In the genomic region with DNA sequence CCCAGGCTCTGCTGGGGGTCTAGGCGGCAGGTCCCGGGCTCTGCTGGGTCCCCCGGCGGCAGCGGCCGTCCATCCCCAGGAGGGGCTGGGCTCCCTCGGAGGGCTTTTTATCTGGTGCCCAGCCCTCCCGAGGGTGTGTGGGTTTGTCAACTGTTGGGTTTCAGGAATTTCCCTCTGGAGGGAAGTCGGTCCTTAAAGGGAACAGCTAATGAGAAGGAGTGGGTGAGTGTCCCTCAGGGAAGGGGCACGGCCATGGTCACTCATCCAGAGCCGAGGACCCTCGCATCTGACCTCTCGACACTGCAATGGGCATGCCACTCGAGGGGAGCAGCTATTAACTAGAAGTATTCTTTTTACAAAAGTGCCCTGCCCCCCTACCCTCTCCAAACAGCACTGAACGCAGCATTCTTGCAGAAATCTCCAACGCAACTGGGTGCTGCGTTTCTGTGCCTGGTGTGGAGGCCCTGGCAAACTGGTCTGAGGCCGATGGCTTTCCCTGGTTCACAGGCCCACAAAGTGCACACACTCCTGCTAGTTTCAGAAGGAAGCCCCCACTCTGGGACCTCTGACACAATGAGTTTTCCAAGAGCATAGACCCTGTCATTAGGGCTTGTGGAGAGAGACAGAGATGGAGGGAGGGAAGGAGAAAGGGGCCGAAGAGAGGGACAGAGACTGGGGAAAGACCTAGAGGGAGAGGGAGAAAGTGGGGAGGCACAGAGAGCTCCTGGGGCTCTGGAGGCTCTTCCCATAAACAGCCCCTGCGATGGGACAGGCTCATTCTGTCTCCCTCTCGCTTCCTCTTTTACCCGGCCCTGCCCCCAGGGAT, we compare ENCODE assay signal across 22 cellular contexts. TPM values are rescaled to one million over a fixed set of nuclear protein-coding genes. Genes with fewer than 3 reads are reported as not detected.
DNase-seq lines count a peak whose midpoint lies in the region; ATAC-seq and TF ChIP-seq lines count a peak whose summit lies in the region.
"Had no signal": no experiment of that assay in that cellular context is flagged by ENCODE, and none has a peak within 500 bp of the region (broad histone marks: within the 10 kb centered on the region; RNA-seq: fewer than 3 reads in every experiment).

No MANE protein-coding gene starts in this region.

- no peak overlapping the region for H3K27ac Mint-ChIP-seq in activated T-cell treated with anti-CD3 and anti-CD28 coated beads, Interleukin-2, amount 50 U/mL, for 72 hours
- H3K27ac Mint-ChIP-seq in type B pancreatic cell: no peak overlapping the region
- H3K27ac Mint-ChIP-seq: activated naive CD4-positive, alpha-beta T cell treated with anti-CD3 and anti-CD28 coated beads, Interleukin-2, amount 50 U/mL, for 72 hours; activated T-cell treated with anti-CD3 and anti-CD28 coated beads, Interleukin-2, amount 50 U/mL, for 24 hours; effector memory CD8-positive, alpha-beta T cell; nephron progenitor cell had no signal

- peak; percentile 6 for DNase-seq in activated T-cell treated with anti-CD3 and anti-CD28 coated beads, Interleukin-2, amount 50 U/mL, for 1 hour
- DNase-seq in activated T-cell treated with anti-CD3 and anti-CD28 coated beads, Interleukin-2, amount 50 U/mL, for 72 hours: no peak
- DNase-seq in type B pancreatic cell (ENCODE audit: extremely low spot score, unreplicated experiment) (peak; percentile 60), Ammon's horn (ENCODE audit: low spot score) (no peak), HEK293T (ENCODE audit: extremely low spot score) (no peak)
- DNase-seq: activated T-cell treated with anti-CD3 and anti-CD28 coated beads, Interleukin-2, amount 50 U/mL, for 24 hours; effector memory CD8-positive, alpha-beta T cell; KG1; mesenchymal stem cell; NCI-H524; nephron progenitor cell; small intestine; stimulated activated CD4-positive, alpha-beta T cell treated with anti-CD3 and anti-CD28 coated beads, Interleukin-4, amount 100 ng/mL, for 1 hour had no signal

- CTCF ChIA-PET in HEK293T (lab: Yijun Ruan, JAX): interaction anchor here (0.7 kb wide), 1 partner anchor 30 kb away, joined by 3 read pairs; no protein-coding TSS in a partner anchor

- no peaks in the 10 kb centered on the region for H3K9me3 Mint-ChIP-seq in activated T-cell treated with anti-CD3 and anti-CD28 coated beads, Interleukin-2, amount 50 U/mL, for 72 hours
- H3K9me3 Mint-ChIP-seq in type B pancreatic cell: no peaks in the 10 kb centered on the region
- H3K9me3 Mint-ChIP-seq: activated naive CD4-positive, alpha-beta T cell treated with anti-CD3 and anti-CD28 coated beads, Interleukin-2, amount 50 U/mL, for 72 hours; activated T-cell treated with anti-CD3 and anti-CD28 coated beads, Interleukin-2, amount 50 U/mL, for 24 hours; effector memory CD8-positive, alpha-beta T cell; nephron progenitor cell had no signal

- peaks cover 71% of the 10 kb centered on the region for H3K27me3 Mint-ChIP-seq in activated T-cell treated with anti-CD3 and anti-CD28 coated beads, Interleukin-2, amount 50 U/mL, for 72 hours (ENCODE audit: low read depth)
- peaks cover 89% of the 10 kb centered on the region for H3K27me3 Mint-ChIP-seq in type B pancreatic cell

- ATAC-seq in activated T-cell treated with anti-CD3 and anti-CD28 coated beads, Interleukin-2, amount 50 U/mL, for 72 hours (replicated peaks in 1 of 2): no peak
- no peak for ATAC-seq in HG03039 (IDR thresholded peaks at IDR 0.05; ENCODE audit: unreplicated experiment)

- POLR2A ChIA-PET in HEK293T (lab: Yijun Ruan, JAX): no interaction called here

- no peak overlapping the region for H3K4me3 Mint-ChIP-seq in activated T-cell treated with anti-CD3 and anti-CD28 coated beads, Interleukin-2, amount 50 U/mL, for 72 hours
- H3K4me3 Mint-ChIP-seq in type B pancreatic cell: peak overlapping the region; percentile 47
- H3K4me3 Mint-ChIP-seq: activated T-cell treated with anti-CD3 and anti-CD28 coated beads, Interleukin-2, amount 50 U/mL, for 24 hours had no signal

- H3K9me3 ChIP-seq in iPS-18c (ENCODE audit: control insufficient read depth, insufficient read depth, low read length): no peaks in the 10 kb centered on the region

- H3K36me3 Mint-ChIP-seq in activated T-cell treated with anti-CD3 and anti-CD28 coated beads, Interleukin-2, amount 50 U/mL, for 72 hours (ENCODE audit: insufficient read depth in 2 of 2): no peaks in the 10 kb centered on the region
- H3K36me3 Mint-ChIP-seq in type B pancreatic cell: no peaks in the 10 kb centered on the region

- H3K27ac ChIP-seq in VCaP: peak overlapping the region; percentile 46; the same call in 1 of the 2 replicates

- peaks cover 19% of the 10 kb centered on the region for H3K4me1 Mint-ChIP-seq in activated T-cell treated with anti-CD3 and anti-CD28 coated beads, Interleukin-2, amount 50 U/mL, for 72 hours (ENCODE audit: low read depth)
- peaks cover 12% of the 10 kb centered on the region for H3K4me1 Mint-ChIP-seq in type B pancreatic cell (ENCODE audit: unreplicated experiment)

- peak overlapping the region; percentile 34 for H3K4me3 ChIP-seq in iPS-18c (ENCODE audit: insufficient read depth, low read depth, low read length)

- TF ChIP-seq CTCF in VCaP (conservative IDR thresholded peaks at IDR 0.05) (no peak), type B pancreatic cell (conservative IDR thresholded peaks at IDR 0.05) (no peak)

TF ChIP-seq in HEK293T, 16 proteins besides CTCF, POLR2A, EP300 and RAD21:
- TF ChIP-seq, protein P1, sequence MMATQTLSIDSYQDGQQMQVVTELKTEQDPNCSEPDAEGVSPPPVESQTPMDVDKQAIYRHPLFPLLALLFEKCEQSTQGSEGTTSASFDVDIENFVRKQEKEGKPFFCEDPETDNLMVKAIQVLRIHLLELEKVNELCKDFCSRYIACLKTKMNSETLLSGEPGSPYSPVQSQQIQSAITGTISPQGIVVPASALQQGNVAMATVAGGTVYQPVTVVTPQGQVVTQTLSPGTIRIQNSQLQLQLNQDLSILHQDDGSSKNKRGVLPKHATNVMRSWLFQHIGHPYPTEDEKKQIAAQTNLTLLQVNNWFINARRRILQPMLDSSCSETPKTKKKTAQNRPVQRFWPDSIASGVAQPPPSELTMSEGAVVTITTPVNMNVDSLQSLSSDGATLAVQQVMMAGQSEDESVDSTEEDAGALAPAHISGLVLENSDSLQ (IDR thresholded peaks at IDR 0.05): no peak
- TF ChIP-seq FOXM1 (IDR thresholded peaks at IDR 0.05; ENCODE audit: borderline replicate concordance) (no peak), L3MBTL2 (conservative IDR thresholded peaks at IDR 0.05) (no peak), TARDBP (IDR thresholded peaks at IDR 0.05) (no peak), SUZ12 (IDR thresholded peaks at IDR 0.05) (no peak), ARNT (IDR thresholded peaks at IDR 0.05) (no peak), CTBP1 (IDR thresholded peaks at IDR 0.05; ENCODE audit: borderline replicate concordance) (no peak), HDGF (IDR thresholded peaks at IDR 0.05; ENCODE audit: borderline replicate concordance) (no peak), NFRKB (IDR thresholded peaks at IDR 0.05) (no peak), ELF4 (IDR thresholded peaks at IDR 0.05) (no peak), LEF1 (IDR thresholded peaks at IDR 0.05; ENCODE audit: borderline replicate concordance) (no peak), BHLHE40 (IDR thresholded peaks at IDR 0.05; ENCODE audit: borderline replicate concordance) (no peak), FOXA1 (IDR thresholded peaks at IDR 0.05) (no peak), ZNF384 (IDR thresholded peaks at IDR 0.05) (no peak), FOXK2 (IDR thresholded peaks at IDR 0.05) (no peak), SP1 (IDR thresholded peaks at IDR 0.05) (no peak)

RNA-seq across cellular contexts. Expression of a gene that starts 1.0 kb away (rescaled TPM):
- total RNA-seq in activated T-cell treated with anti-CD3 and anti-CD28 coated beads, Interleukin-2, amount 50 U/mL, for 72 hours: not detected
- 0.34 and 0.59 TPM in 2 replicates for total RNA-seq in type B pancreatic cell (ENCODE audit: low replicate concordance)
- total RNA-seq: activated naive CD4-positive, alpha-beta T cell treated with anti-CD3 and anti-CD28 coated beads, Interleukin-2, amount 50 U/mL, for 72 hours; fibroblast of lung; pulmonary artery endothelial cell had no signal

RNA-seq across cellular contexts. Expression of a gene that starts 15.4 kb away (rescaled TPM):
- not detected for total RNA-seq in activated T-cell treated with anti-CD3 and anti-CD28 coated beads, Interleukin-2, amount 50 U/mL, for 72 hours
- total RNA-seq in type B pancreatic cell (ENCODE audit: low replicate concordance): not detected in 2 replicates
- total RNA-seq: activated naive CD4-positive, alpha-beta T cell treated with anti-CD3 and anti-CD28 coated beads, Interleukin-2, amount 50 U/mL, for 72 hours; cerebellum; fibroblast of lung; kidney; pulmonary artery endothelial cell; urinary bladder had no signal

RNA-seq across cellular contexts. Expression of a gene that starts 30.5 kb away (rescaled TPM):
- total RNA-seq in activated T-cell treated with anti-CD3 and anti-CD28 coated beads, Interleukin-2, amount 50 U/mL, for 72 hours: not detected
- not detected in 2 replicates for total RNA-seq in type B pancreatic cell (ENCODE audit: low replicate concordance)
- total RNA-seq: activated naive CD4-positive, alpha-beta T cell treated with anti-CD3 and anti-CD28 coated beads, Interleukin-2, amount 50 U/mL, for 72 hours; cerebellum; fibroblast of lung; kidney; pulmonary artery endothelial cell; urinary bladder had no signal

RNA-seq across cellular contexts. Expression of a gene that starts 45.7 kb away (rescaled TPM):
- not detected for total RNA-seq in activated T-cell treated with anti-CD3 and anti-CD28 coated beads, Interleukin-2, amount 50 U/mL, for 72 hours
- total RNA-seq in type B pancreatic cell (ENCODE audit: low replicate concordance): not detected in 2 replicates
- total RNA-seq: activated naive CD4-positive, alpha-beta T cell treated with anti-CD3 and anti-CD28 coated beads, Interleukin-2, amount 50 U/mL, for 72 hours; cerebellum; fibroblast of lung; kidney; pulmonary artery endothelial cell; urinary bladder had no signal

RNA-seq across cellular contexts. Expression of a gene that starts 54.7 kb away (rescaled TPM):
- total RNA-seq in activated T-cell treated with anti-CD3 and anti-CD28 coated beads, Interleukin-2, amount 50 U/mL, for 72 hours: not detected
- not detected in 2 replicates for total RNA-seq in type B pancreatic cell (ENCODE audit: low replicate concordance)
- total RNA-seq: activated naive CD4-positive, alpha-beta T cell treated with anti-CD3 and anti-CD28 coated beads, Interleukin-2, amount 50 U/mL, for 72 hours; cerebellum; fibroblast of lung; kidney; pulmonary artery endothelial cell; urinary bladder had no signal

Comparison
In these comparisons a context has a peak if more than half of its experiments do, and no peak if none do; other contexts are left out.
1. DNase-seq: peak in activated T-cell treated with anti-CD3 and anti-CD28 coated beads, Interleukin-2, amount 50 U/mL, for 1 hour (single experiment) and type B pancreatic cell (single experiment); none in activated T-cell treated with anti-CD3 and anti-CD28 coated beads, Interleukin-2, amount 50 U/mL, for 72 hours (0 of 2), Ammon's horn (single experiment) and HEK293T (single experiment).